In genomic region chr12:44052554-44052953, GRCh38 we compare ENCODE assay signal across 30 cellular contexts.
"Had no signal": no experiment of that assay in that cellular context is flagged by ENCODE, and none has a peak within 500 bp of the region (broad histone marks: within the 10 kb centered on the region; RNA-seq: fewer than 3 reads in every experiment).

No MANE protein-coding gene starts in this region.

- H3K27ac Mint-ChIP-seq: natural killer cell; nephron; neural progenitor cell; progenitor cell of endocrine pancreas; stimulated activated memory B cell treated with anti-CD40 and anti-IgM and Interleukin-4, amounts not matched to agents 10 μg/mL and 1 μg/mL and 100 μg/mL, for 72 hours; stimulated activated naive CD8-positive, alpha-beta T cell treated with anti-CD3 and anti-CD28 coated beads, Interleukin-15, Interleukin-2, amounts not matched to agents 100 ng/mL and 50 ng/mL, for 24 hours had no signal

- H3K4me1 ChIP-seq: neural progenitor cell, parathyroid adenoma, psoas muscle, spleen, thyroid gland, vagina had no signal

- H3K27me3 Mint-ChIP-seq: progenitor cell of endocrine pancreas; stimulated activated memory B cell treated with anti-CD40 and anti-IgM and Interleukin-4, amounts not matched to agents 10 μg/mL and 1 μg/mL and 100 μg/mL, for 72 hours; stimulated activated naive CD8-positive, alpha-beta T cell treated with anti-CD3 and anti-CD28 coated beads, Interleukin-15, Interleukin-2, amounts not matched to agents 100 ng/mL and 50 ng/mL, for 24 hours had no signal

- H3K27ac ChIP-seq: neural progenitor cell, ovary, parathyroid adenoma, psoas muscle, skin epidermis, spleen, stomach, thoracic aorta, thyroid gland, tibial nerve, upper lobe of left lung, vagina had no signal

- ATAC-seq: natural killer cell; psoas muscle; sciatic nerve; stimulated activated memory B cell treated with anti-CD40 and anti-IgM and Interleukin-4, amounts not matched to agents 10 μg/mL and 1 μg/mL and 100 μg/mL, for 72 hours had no signal

- H3K27me3 ChIP-seq: neural progenitor cell, ovary, spleen, stomach, thyroid gland, tibial nerve, upper lobe of left lung, vagina had no signal

- H3K4me3 ChIP-seq: neural progenitor cell, ovary, psoas muscle, skin epidermis, smooth muscle cell, spleen, stomach, thoracic aorta, thyroid gland, tibial nerve, upper lobe of left lung, vagina had no signal

- H3K4me1 Mint-ChIP-seq: natural killer cell; neural progenitor cell; stimulated activated memory B cell treated with anti-CD40 and anti-IgM and Interleukin-4, amounts not matched to agents 10 μg/mL and 1 μg/mL and 100 μg/mL, for 72 hours had no signal

- H3K36me3 Mint-ChIP-seq: natural killer cell; neural progenitor cell; stimulated activated memory B cell treated with anti-CD40 and anti-IgM and Interleukin-4, amounts not matched to agents 10 μg/mL and 1 μg/mL and 100 μg/mL, for 72 hours had no signal

- H3K4me3 Mint-ChIP-seq: natural killer cell; nephron; neural progenitor cell; stimulated activated memory B cell treated with anti-CD40 and anti-IgM and Interleukin-4, amounts not matched to agents 10 μg/mL and 1 μg/mL and 100 μg/mL, for 72 hours; stimulated activated naive CD8-positive, alpha-beta T cell treated with anti-CD3 and anti-CD28 coated beads, Interleukin-15, Interleukin-2, amounts not matched to agents 100 ng/mL and 50 ng/mL, for 24 hours had no signal

- H3K36me3 ChIP-seq: neural progenitor cell, ovary, spleen, stomach, thoracic aorta, thyroid gland, tibial nerve, upper lobe of left lung, vagina had no signal

- DNase-seq: natural killer cell; occipital lobe; ovary; posterior cingulate gyrus; psoas muscle; right cardiac atrium; spleen; stimulated activated CD4-positive, alpha-beta T cell treated with anti-CD3 and anti-CD28 coated beads, Interleukin-12 subunit alpha, Interleukin-12 subunit beta, amount 100 ng/mL, for 4 hours; stimulated activated CD4-positive, alpha-beta T cell treated with anti-CD3 and anti-CD28 coated beads, Interleukin-1b, Interleukin-23, amount 100 ng/mL, for 48 hours; stimulated activated CD4-positive, alpha-beta T cell treated with anti-CD3 and anti-CD28 coated beads, Interleukin-4, amount 100 ng/mL, for 1 hour; stimulated activated CD4-positive, alpha-beta T cell treated with anti-CD3 and anti-CD28 coated beads, Interleukin-4, amount 100 ng/mL, for 4 hours; stimulated activated CD8-positive, alpha-beta memory T cell treated with anti-CD3 and anti-CD28 coated beads, Interleukin-4, amount 100 ng/mL, for 48 hours; stimulated activated naive CD4-positive, alpha-beta T cell treated with Interleukin-2 at 50 U/mL for 16 hours; stomach; thyroid gland; trophoblast cell; upper lobe of left lung had no signal

- FAIRE-seq: urothelium cell line had no signal

- H3K9ac ChIP-seq: neural progenitor cell, parathyroid adenoma had no signal

- H3K9me3 ChIP-seq: ovary, psoas muscle, spleen, stomach, thoracic aorta, thyroid gland, tibial nerve, upper lobe of left lung, vagina had no signal

- H3K9me3 Mint-ChIP-seq: nephron; neural progenitor cell; stimulated activated memory B cell treated with anti-CD40 and anti-IgM and Interleukin-4, amounts not matched to agents 10 μg/mL and 1 μg/mL and 100 μg/mL, for 72 hours had no signal
